8 cellular contexts compared by ENCODE assay signal in genomic region chr20:33992923-33993799, GRCh38.
DNase-seq lines count a peak whose midpoint lies in the region; ATAC-seq lines count a peak whose summit lies in the region.

No MANE protein-coding gene starts in this region.

- peak overlapping the region; percentile 96 for H3K4me3 ChIP-seq in GM08714 (ENCODE audit: low read length)
- peak overlapping the region; percentile 86 for H3K4me3 ChIP-seq in SK-N-MC

- peak overlapping the region; percentile 92 for H3K4me3 Mint-ChIP-seq in activated naive CD4-positive, alpha-beta T cell treated with anti-CD3 and anti-CD28 coated beads, Interleukin-2, amount 50 U/mL, for 24 hours

- H3K9me3 Mint-ChIP-seq in activated naive CD4-positive, alpha-beta T cell treated with anti-CD3 and anti-CD28 coated beads, Interleukin-2, amount 50 U/mL, for 24 hours, result no peaks in the 10 kb centered on the region

- peaks cover 64% of the 10 kb centered on the region for H3K4me1 Mint-ChIP-seq in activated naive CD4-positive, alpha-beta T cell treated with anti-CD3 and anti-CD28 coated beads, Interleukin-2, amount 50 U/mL, for 24 hours

- peak overlapping the region; percentile 97 for H3K27ac Mint-ChIP-seq in activated naive CD4-positive, alpha-beta T cell treated with anti-CD3 and anti-CD28 coated beads, Interleukin-2, amount 50 U/mL, for 24 hours

- H3K36me3 ChIP-seq in SK-N-MC (ENCODE audit: insufficient read depth, low read length), result no peaks in the 10 kb centered on the region

- H3K9me3 ChIP-seq in SK-N-MC (ENCODE audit: low read depth, low read length), result no peaks in the 10 kb centered on the region

- peaks cover 3% of the 10 kb centered on the region for H3K36me3 Mint-ChIP-seq in activated naive CD4-positive, alpha-beta T cell treated with anti-CD3 and anti-CD28 coated beads, Interleukin-2, amount 50 U/mL, for 24 hours

- peak; percentile 77 for ATAC-seq in HG02588 (IDR thresholded peaks at IDR 0.05; ENCODE audit: unreplicated experiment)

- peak overlapping the region; percentile 96 for H3K9ac ChIP-seq in SK-N-MC (ENCODE audit: insufficient read length)

- peak overlapping the region; percentile 96 for H3K27ac ChIP-seq in SK-N-MC

- DNase-seq in NCI-H1048 (lab: John Stamatoyannopoulos, UW) (peak; percentile 99), SK-N-MC (ENCODE audit: low read depth, low spot score) (peak; percentile 93), germinal center (ENCODE audit: low spot score) (peak; percentile 100), non-pigmented ciliary epithelial cell (ENCODE audit: low read depth) (peak; percentile 96), superior temporal gyrus (ENCODE audit: extremely low spot score) (peak; percentile 98)

- H3K27me3 Mint-ChIP-seq in activated naive CD4-positive, alpha-beta T cell treated with anti-CD3 and anti-CD28 coated beads, Interleukin-2, amount 50 U/mL, for 24 hours, result no peaks in the 10 kb centered on the region

Comparison
In these comparisons a context has a peak if more than half of its experiments do, and no peak if none do; other contexts are left out.
1. Peak in every context shown above with its lines: DNase-seq, ATAC-seq, H3K4me3 ChIP-seq and H3K27ac ChIP-seq.